Comparison of ENCODE assay signal across 9 cellular contexts in the genomic region with DNA sequence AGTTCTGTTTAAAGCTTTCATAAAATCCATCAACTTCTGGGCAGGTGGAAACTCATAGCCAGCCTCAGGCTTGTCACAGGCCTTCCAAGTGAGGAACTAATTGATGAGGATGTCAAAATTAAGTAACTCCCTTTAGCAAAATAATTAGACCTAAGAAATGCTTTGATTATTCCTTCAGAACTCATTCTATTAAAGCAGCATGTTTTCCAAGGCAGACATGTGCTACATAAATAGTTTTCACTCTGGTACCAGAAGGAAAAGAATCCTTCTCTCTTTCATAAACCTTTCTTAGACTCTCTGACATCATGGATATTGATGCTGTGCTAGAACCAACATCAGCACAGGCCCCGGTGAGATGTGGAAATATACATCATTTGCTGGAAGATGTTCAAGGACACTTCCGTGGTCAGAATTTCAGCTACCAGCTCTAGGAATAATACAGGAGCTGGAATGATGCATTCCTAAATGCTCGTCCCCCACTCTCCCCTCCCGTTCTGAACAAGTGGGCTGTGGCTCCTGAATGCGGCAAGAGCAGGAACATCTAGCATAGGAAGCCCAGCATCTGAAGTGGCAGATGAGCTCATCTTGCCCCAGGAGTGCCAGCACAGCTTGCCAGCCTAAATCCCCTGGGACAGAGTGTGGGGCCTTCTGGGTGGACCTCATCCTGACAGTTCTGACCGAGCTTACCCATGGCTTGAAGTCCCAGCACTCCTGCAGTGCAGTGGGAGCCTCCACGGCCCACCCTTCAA.
A peak's percentile ranks its signal among the peaks of the same experiment; 100 is the strongest.
DNase-seq lines count a peak whose midpoint lies in the region; ATAC-seq, FAIRE-seq and TF ChIP-seq lines count a peak whose summit lies in the region.
"Had no signal": no experiment of that assay in that cellular context is flagged by ENCODE, and none has a peak within 500 bp of the region (broad histone marks: within the 10 kb centered on the region; RNA-seq: fewer than 3 reads in every experiment).

No MANE protein-coding gene starts in this region.

- peak; percentile 41 for DNase-seq in NCI-H1436 (lab: John Stamatoyannopoulos, UW)
- no peak for DNase-seq in NCI-H1436 treated with DMSO at 0.1 percent for 48 hours (lab: John Stamatoyannopoulos, UW)
- DNase-seq in body of pancreas = peak in 1 of 4 donors; percentile 9
- peak; percentile 57 for DNase-seq in HepG2 (ENCODE audit: low spot score)
- no peak for DNase-seq in NOMO-1 treated with DMSO at 0.1 percent for 48 hours (lab: John Stamatoyannopoulos, UW; ENCODE audit: unreplicated experiment)

- H2AFZ ChIP-seq in HepG2 (ENCODE audit: low read length) = no peak overlapping the region

- no TSS peak for BruUV-seq in HepG2 (replicated peaks; lab: Mats Ljungman, UMichigan)

- H3K27ac ChIP-seq in body of pancreas (peak overlapping the region in 3 of 4 donors; percentile 49 to 74 (median 52)), HepG2 (ENCODE audit: extremely low read length, insufficient read depth, low read length) (peak overlapping the region; percentile 35), urinary bladder (ENCODE audit: low read depth) (peak overlapping the region; percentile 40)
- H3K27ac ChIP-seq: 22Rv1 had no signal

- TF ChIP-seq POLR2A in body of pancreas (IDR thresholded peaks at IDR 0.05) (no peak), HepG2 (IDR thresholded peaks at IDR 0.05; ENCODE audit: insufficient read depth in 1 of 2, low read depth in 2 of 2, low read length in 2 of 2) (no peak)

- POLR2A ChIA-PET in HepG2 (lab: Yijun Ruan, JAX) = interaction anchor here (0.9 to 1.6 kb wide), 2 partner anchors 82 to 139 kb away, joined by 3 to 4 read pairs; a partner anchor contains a TSS

- H3K4me3 ChIP-seq in body of pancreas (no peak overlapping the region), HepG2 (replicated peaks in 1 of 3; ENCODE audit: insufficient read depth in 1 of 3, low read depth in 2 of 3, low read length in 3 of 3) (no peak overlapping the region), urinary bladder (ENCODE audit: low read depth, low read length) (no peak overlapping the region)

- H3K4me2 ChIP-seq in HepG2 (ENCODE audit: low read depth, low read length) = no peak overlapping the region

- H3K9me3 ChIP-seq in body of pancreas (no peaks in the 10 kb centered on the region), HepG2 (ENCODE audit: low read length) (no peaks in the 10 kb centered on the region)

- peaks cover 71% of the 10 kb centered on the region for H3K79me2 ChIP-seq in HepG2 (ENCODE audit: insufficient read depth, low read length)

- FAIRE-seq in HepG2 (lab: Jason Lieb, UNC) = no peak

- TF ChIP-seq CTCF in body of pancreas (IDR thresholded peaks at IDR 0.05) = no peak
- no peak for TF ChIP-seq CTCF in HepG2 (CRISPR knock-in tag; IDR thresholded peaks at IDR 0.05)

- no peak for TF ChIP-seq EP300 in HepG2 (IDR thresholded peaks at IDR 0.05; ENCODE audit: low read depth in 2 of 2, low read length in 2 of 2)
- no peak for TF ChIP-seq EP300 in HepG2 (CRISPR knock-in tag; IDR thresholded peaks at IDR 0.05; ENCODE audit: borderline replicate concordance)

- in situ Hi-C loops in HepG2 (cut with HindIII; ENCODE audit: extremely low pct_ligation_motif_present, low pct_unique_long_range_greater_than_20kb) = no loop called here

- TF ChIP-seq RAD21 in HepG2 (CRISPR knock-in tag; IDR thresholded peaks at IDR 0.05) = no peak

- H3K9ac ChIP-seq in HepG2 (ENCODE audit: insufficient read depth, low read depth, low read length) = no peak overlapping the region

- ATAC-seq in body of pancreas (peak; percentile 31), HepG2 (peak; percentile 63), GM21367 (IDR thresholded peaks at IDR 0.05; ENCODE audit: unreplicated experiment) (no peak), HG03025 (IDR thresholded peaks at IDR 0.05; ENCODE audit: low FRiP score, unreplicated experiment) (no peak)

- CTCF ChIA-PET in HepG2 (lab: Yijun Ruan, JAX; ENCODE audit: low intra/inter-chr PET ratio, low total read pairs) = no interaction called here

- intact Hi-C loops in body of pancreas (cut with DNase I) = no loop called here
- intact Hi-C loops in HepG2 (cut with micrococcal nuclease; ENCODE audit: unreplicated experiment) = no loop called here

- H3K4me1 ChIP-seq in body of pancreas (peaks cover 21% of the 10 kb centered on the region), HepG2 (ENCODE audit: insufficient read depth, low read length) (peaks cover 44% of the 10 kb centered on the region), urinary bladder (ENCODE audit: insufficient read depth) (no peaks in the 10 kb centered on the region)

- H4K20me1 ChIP-seq in HepG2 (ENCODE audit: insufficient read depth, low read length) = peaks cover 15% of the 10 kb centered on the region

- WGBS in body of pancreas, 2 donors = 37 to 39% methylated on average over 7 of the region's 7 CpGs
- WGBS in HepG2 (ENCODE audit: low lambda C conversion rate) = 71% methylated on average over 4 of the region's 7 CpGs
- 24% methylated on average over 7 of the region's 7 CpGs for WGBS in urinary bladder

- H3K27me3 ChIP-seq in body of pancreas (no peaks in the 10 kb centered on the region), HepG2 (ENCODE audit: control insufficient read depth in 1 of 2, insufficient read depth in 2 of 2, low read length in 2 of 2) (no peaks in the 10 kb centered on the region)

- H3K36me3 ChIP-seq in body of pancreas (replicated peaks in 1 of 2; ENCODE audit: insufficient read depth in 1 of 2, low read depth in 2 of 2) (no peaks in the 10 kb centered on the region), HepG2 (replicated peaks in 1 of 2; ENCODE audit: control insufficient read depth in 1 of 2, insufficient read depth in 2 of 2, low read length in 2 of 2) (peaks cover 17 to 45% of the 10 kb centered on the region in 2 experiments), urinary bladder (ENCODE audit: insufficient read depth) (no peaks in the 10 kb centered on the region)

TF ChIP-seq in HepG2, 621 proteins besides CTCF, POLR2A, EP300 and RAD21 (continues in another document):
- TF ChIP-seq ZNF343 (CRISPR knock-in tag; IDR thresholded peaks at IDR 0.05) (no peak), KDM4B (CRISPR knock-in tag; IDR thresholded peaks at IDR 0.05) (no peak), ZNF550 (CRISPR knock-in tag; IDR thresholded peaks at IDR 0.05; ENCODE audit: borderline replicate concordance) (no peak), NFYC (CRISPR knock-in tag; IDR thresholded peaks at IDR 0.05) (no peak), BCL6 (CRISPR knock-in tag; IDR thresholded peaks at IDR 0.05) (0 out of 2 replicates have a peak, but pooled peaks have one; percentile 40), ZNF598 (CRISPR knock-in tag; IDR thresholded peaks at IDR 0.05; ENCODE audit: borderline replicate concordance) (no peak), GATAD2A (CRISPR knock-in tag; IDR thresholded peaks at IDR 0.05) (0 out of 2 replicates have a peak, but pooled peaks have one; percentile 37)
- TF ChIP-seq, protein P1, sequence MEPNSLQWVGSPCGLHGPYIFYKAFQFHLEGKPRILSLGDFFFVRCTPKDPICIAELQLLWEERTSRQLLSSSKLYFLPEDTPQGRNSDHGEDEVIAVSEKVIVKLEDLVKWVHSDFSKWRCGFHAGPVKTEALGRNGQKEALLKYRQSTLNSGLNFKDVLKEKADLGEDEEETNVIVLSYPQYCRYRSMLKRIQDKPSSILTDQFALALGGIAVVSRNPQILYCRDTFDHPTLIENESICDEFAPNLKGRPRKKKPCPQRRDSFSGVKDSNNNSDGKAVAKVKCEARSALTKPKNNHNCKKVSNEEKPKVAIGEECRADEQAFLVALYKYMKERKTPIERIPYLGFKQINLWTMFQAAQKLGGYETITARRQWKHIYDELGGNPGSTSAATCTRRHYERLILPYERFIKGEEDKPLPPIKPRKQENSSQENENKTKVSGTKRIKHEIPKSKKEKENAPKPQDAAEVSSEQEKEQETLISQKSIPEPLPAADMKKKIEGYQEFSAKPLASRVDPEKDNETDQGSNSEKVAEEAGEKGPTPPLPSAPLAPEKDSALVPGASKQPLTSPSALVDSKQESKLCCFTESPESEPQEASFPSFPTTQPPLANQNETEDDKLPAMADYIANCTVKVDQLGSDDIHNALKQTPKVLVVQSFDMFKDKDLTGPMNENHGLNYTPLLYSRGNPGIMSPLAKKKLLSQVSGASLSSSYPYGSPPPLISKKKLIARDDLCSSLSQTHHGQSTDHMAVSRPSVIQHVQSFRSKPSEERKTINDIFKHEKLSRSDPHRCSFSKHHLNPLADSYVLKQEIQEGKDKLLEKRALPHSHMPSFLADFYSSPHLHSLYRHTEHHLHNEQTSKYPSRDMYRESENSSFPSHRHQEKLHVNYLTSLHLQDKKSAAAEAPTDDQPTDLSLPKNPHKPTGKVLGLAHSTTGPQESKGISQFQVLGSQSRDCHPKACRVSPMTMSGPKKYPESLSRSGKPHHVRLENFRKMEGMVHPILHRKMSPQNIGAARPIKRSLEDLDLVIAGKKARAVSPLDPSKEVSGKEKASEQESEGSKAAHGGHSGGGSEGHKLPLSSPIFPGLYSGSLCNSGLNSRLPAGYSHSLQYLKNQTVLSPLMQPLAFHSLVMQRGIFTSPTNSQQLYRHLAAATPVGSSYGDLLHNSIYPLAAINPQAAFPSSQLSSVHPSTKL (CRISPR knock-in tag; IDR thresholded peaks at IDR 0.05) = 0 out of 2 replicates have a peak, but pooled peaks have one; percentile 31
- TF ChIP-seq, protein P2, sequence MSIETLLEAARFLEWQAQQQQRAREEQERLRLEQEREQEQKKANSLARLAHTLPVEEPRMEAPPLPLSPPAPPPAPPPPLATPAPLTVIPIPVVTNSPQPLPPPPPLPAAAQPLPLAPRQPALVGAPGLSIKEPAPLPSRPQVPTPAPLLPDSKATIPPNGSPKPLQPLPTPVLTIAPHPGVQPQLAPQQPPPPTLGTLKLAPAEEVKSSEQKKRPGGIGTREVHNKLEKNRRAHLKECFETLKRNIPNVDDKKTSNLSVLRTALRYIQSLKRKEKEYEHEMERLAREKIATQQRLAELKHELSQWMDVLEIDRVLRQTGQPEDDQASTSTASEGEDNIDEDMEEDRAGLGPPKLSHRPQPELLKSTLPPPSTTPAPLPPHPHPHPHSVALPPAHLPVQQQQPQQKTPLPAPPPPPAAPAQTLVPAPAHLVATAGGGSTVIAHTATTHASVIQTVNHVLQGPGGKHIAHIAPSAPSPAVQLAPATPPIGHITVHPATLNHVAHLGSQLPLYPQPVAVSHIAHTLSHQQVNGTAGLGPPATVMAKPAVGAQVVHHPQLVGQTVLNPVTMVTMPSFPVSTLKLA (IDR thresholded peaks at IDR 0.05) = peak; percentile 51
- TF ChIP-seq, protein P3, sequence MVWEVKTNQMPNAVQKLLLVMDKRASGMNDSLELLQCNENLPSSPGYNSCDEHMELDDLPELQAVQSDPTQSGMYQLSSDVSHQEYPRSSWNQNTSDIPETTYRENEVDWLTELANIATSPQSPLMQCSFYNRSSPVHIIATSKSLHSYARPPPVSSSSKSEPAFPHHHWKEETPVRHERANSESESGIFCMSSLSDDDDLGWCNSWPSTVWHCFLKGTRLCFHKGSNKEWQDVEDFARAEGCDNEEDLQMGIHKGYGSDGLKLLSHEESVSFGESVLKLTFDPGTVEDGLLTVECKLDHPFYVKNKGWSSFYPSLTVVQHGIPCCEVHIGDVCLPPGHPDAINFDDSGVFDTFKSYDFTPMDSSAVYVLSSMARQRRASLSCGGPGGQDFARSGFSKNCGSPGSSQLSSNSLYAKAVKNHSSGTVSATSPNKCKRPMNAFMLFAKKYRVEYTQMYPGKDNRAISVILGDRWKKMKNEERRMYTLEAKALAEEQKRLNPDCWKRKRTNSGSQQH (CRISPR knock-in tag; IDR thresholded peaks at IDR 0.05; ENCODE audit: low read depth) = no peak

Comparison
In these comparisons a context has a peak if more than half of its experiments do, and no peak if none do; other contexts are left out.
1. DNase-seq: peak in NCI-H1436 (single experiment) and HepG2 (single experiment); none in NCI-H1436 treated with DMSO at 0.1 percent for 48 hours (single experiment) and NOMO-1 treated with DMSO at 0.1 percent for 48 hours (single experiment).
2. ATAC-seq: peak in body of pancreas (single experiment) and HepG2 (single experiment); none in GM21367 (single experiment) and HG03025 (single experiment).
3. Peak in every context shown above with its lines, with median percentiles within 50 percentile points of each other: H3K27ac ChIP-seq.